Comparison of ENCODE assay signal across 19 cellular contexts in the genomic region with DNA sequence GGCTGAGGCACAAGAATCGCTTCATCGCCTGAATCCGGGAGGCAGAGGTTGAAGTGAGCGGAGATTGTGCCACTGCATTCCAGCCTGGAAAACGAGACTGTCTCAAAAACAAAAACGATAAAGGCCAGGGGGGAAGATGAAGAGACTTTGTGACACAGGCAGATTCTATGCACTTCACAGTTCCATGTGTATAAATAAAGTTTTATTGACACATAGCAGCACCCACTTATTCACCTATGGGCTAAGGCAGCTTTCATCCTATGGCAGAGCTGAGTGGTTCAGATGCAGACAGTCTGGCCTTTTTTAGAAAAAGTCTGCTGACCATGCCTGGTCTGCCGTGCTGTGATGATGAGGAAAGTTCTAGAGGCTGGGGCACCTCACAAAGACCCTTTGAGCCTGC. TPM values are rescaled to one million over a fixed set of nuclear protein-coding genes. Genes with fewer than 3 reads are reported as not detected.
DNase-seq lines count a peak whose midpoint lies in the region; ATAC-seq, FAIRE-seq and TF ChIP-seq lines count a peak whose summit lies in the region.
"Had no signal": no experiment of that assay in that cellular context is flagged by ENCODE, and none has a peak within 500 bp of the region (broad histone marks: within the 10 kb centered on the region; RNA-seq: fewer than 3 reads in every experiment).

No MANE protein-coding gene starts in this region.

- H2AFZ ChIP-seq in K562 (ENCODE audit: low read depth, low read length) (no peak overlapping the region), trophoblast cell (ENCODE audit: insufficient read depth, low read length, poor library complexity) (no peak overlapping the region)

- CTCF ChIA-PET in K562 (lab: Yijun Ruan, JAX; ENCODE audit: low intra/inter-chr PET ratio), result no interaction called here
- CTCF ChIA-PET in activated naive CD4-positive, alpha-beta T cell treated with anti-CD3 and anti-CD28 coated beads, Interleukin-2, amount 10 ng/mL, durations not matched to agents 7 days and 5 days (lab: Charles Lee), result no interaction called here

- peaks cover 15% of the 10 kb centered on the region for H3K36me3 Mint-ChIP-seq in activated naive CD4-positive, alpha-beta T cell treated with anti-CD3 and anti-CD28 coated beads, Interleukin-2, amount 10 ng/mL, durations not matched to agents 7 days and 5 days

- in situ Hi-C loops in K562 (cut with MboI) (no loop called here), gastrocnemius medialis (cut with MboI; ENCODE audit: low sequenced_read_pairs in 4 of 4) (no loop called here)

- H3K9me1 ChIP-seq in K562 (ENCODE audit: control insufficient read depth, insufficient read depth, low read length), result peaks cover 17% of the 10 kb centered on the region

- H3K9me3 ChIP-seq in cardiac muscle cell (ENCODE audit: low read depth) (no peaks in the 10 kb centered on the region), heart left ventricle (no peaks in the 10 kb centered on the region), NT2/D1 (ENCODE audit: insufficient read depth, low read length) (no peaks in the 10 kb centered on the region), K562 (replicated peaks; ENCODE audit: control insufficient read depth, insufficient read depth, low read depth, low read length) (no peaks in the 10 kb centered on the region), trophoblast cell (ENCODE audit: insufficient read depth, low read depth, low read length) (no peaks in the 10 kb centered on the region), gastrocnemius medialis (no peaks in the 10 kb centered on the region)
- H3K9me3 ChIP-seq: A549 had no signal

- no peak overlapping the region for H2AK5ac ChIP-seq in trophoblast cell (ENCODE audit: low read length)

- H3K4me3 ChIP-seq in cardiac muscle cell, result no peak overlapping the region
- H3K4me3 ChIP-seq in heart left ventricle, result no peak overlapping the region
- H3K4me3 ChIP-seq in NT2/D1 (ENCODE audit: insufficient read length, low read depth), result no peak overlapping the region
- no peak overlapping the region for H3K4me3 ChIP-seq in K562
- H3K4me3 ChIP-seq in trophoblast cell (ENCODE audit: low read depth, low read length), result no peak overlapping the region
- no peak overlapping the region for H3K4me3 ChIP-seq in gastrocnemius medialis
- H3K4me3 ChIP-seq: A549 had no signal

- H2BK5ac ChIP-seq in trophoblast cell (ENCODE audit: low read depth, low read length, poor library complexity), result no peak overlapping the region

- peaks cover 92% of the 10 kb centered on the region for H3K79me2 ChIP-seq in K562 (ENCODE audit: control insufficient read depth, insufficient read depth, low read length)
- H3K79me2 ChIP-seq in trophoblast cell (ENCODE audit: control insufficient read depth, insufficient read depth, low read length, poor library complexity), result peaks cover 52% of the 10 kb centered on the region

- POLR2A ChIA-PET in K562 (lab: Yijun Ruan, JAX), result interaction anchor here (1.0 kb wide), 2 partner anchors 14 to 22 kb away, joined by 3 read pairs; no protein-coding TSS in a partner anchor

- H3K27ac ChIP-seq in cardiac muscle cell (peak overlapping the region; percentile 28), heart left ventricle (no peak overlapping the region), K562 (ENCODE audit: extremely low read depth, low read depth, low read length) (no peak overlapping the region), trophoblast cell (ENCODE audit: low read depth, low read length) (no peak overlapping the region), gastrocnemius medialis (no peak overlapping the region)
- H3K27ac ChIP-seq: 22Rv1, A549, HL-60 had no signal

- TF ChIP-seq EP300 in K562 (IDR thresholded peaks at IDR 0.05; ENCODE audit: low read length), result no peak

- no peak overlapping the region for H3K18ac ChIP-seq in trophoblast cell (ENCODE audit: low read length)

- no peak overlapping the region for H4K8ac ChIP-seq in trophoblast cell (ENCODE audit: low read depth, low read length)

- H3K4me2 ChIP-seq in K562 (ENCODE audit: insufficient read depth, low read length) (no peak overlapping the region), trophoblast cell (ENCODE audit: low read length) (no peak overlapping the region)
- H3K4me2 ChIP-seq: A549 had no signal

- peaks cover 7% of the 10 kb centered on the region for H3K79me1 ChIP-seq in trophoblast cell (ENCODE audit: low read length)

- TF ChIP-seq CTCF in cardiac muscle cell (IDR thresholded peaks at IDR 0.05; ENCODE audit: low read depth, low read length) (no peak), heart left ventricle (IDR thresholded peaks at IDR 0.05) (no peak), K562 (IDR thresholded peaks at IDR 0.05 in 2 of 3, conservative IDR thresholded peaks at IDR 0.05 in 1 of 3; ENCODE audit: insufficient read depth in 2 of 3, low read depth in 1 of 3, low read length in 3 of 3) (no peak), gastrocnemius medialis (IDR thresholded peaks at IDR 0.05 in 4 of 5, conservative IDR thresholded peaks at IDR 0.05 in 1 of 5) (no peak)

- no peak for TF ChIP-seq POLR2A in heart left ventricle (IDR thresholded peaks at IDR 0.05)
- TF ChIP-seq POLR2A in K562 (conservative IDR thresholded peaks at IDR 0.05), result no peak
- no peak for TF ChIP-seq POLR2A in gastrocnemius medialis (IDR thresholded peaks at IDR 0.05)

- ATAC-seq in heart left ventricle (no peak), K562 (no peak), gastrocnemius medialis (no peak)
- ATAC-seq: A549 had no signal

- no peak for DNase-seq in cardiac muscle cell (ENCODE audit: low read depth in 1 of 2, low spot score in 1 of 2)
- DNase-seq in heart left ventricle, result no peak
- no peak for DNase-seq in NT2/D1 (ENCODE audit: low read depth, low spot score)
- DNase-seq in K562 (ENCODE audit: extremely low read depth in 1 of 4, low spot score in 3 of 4), result no peak
- DNase-seq in trophoblast cell, result no peak
- DNase-seq in central memory CD4-positive, alpha-beta T cell, result no peak
- DNase-seq in activated naive CD4-positive, alpha-beta T cell treated with anti-CD3 and anti-CD28 coated beads, Interleukin-2, amount 10 ng/mL, durations not matched to agents 7 days and 5 days, result no peak
- no peak for DNase-seq in gastrocnemius medialis
- DNase-seq: AML-193; CD4-positive, alpha-beta memory T cell; DMS79 treated with DMSO at 0.1 percent for 48 hours; GF-D8; H9; IMR-90 had no signal

- H3K14ac ChIP-seq in trophoblast cell (ENCODE audit: low read length), result no peak overlapping the region

- no peaks in the 10 kb centered on the region for H3K36me3 ChIP-seq in cardiac muscle cell
- H3K36me3 ChIP-seq in heart left ventricle, result peaks cover 0 to 11% (median 0%) of the 10 kb centered on the region in 9 donors
- H3K36me3 ChIP-seq in NT2/D1 (ENCODE audit: insufficient read depth, insufficient read length, low read length), result peaks cover 78% of the 10 kb centered on the region
- peaks cover 59% of the 10 kb centered on the region; the same call in 1 of the 3 replicates for H3K36me3 ChIP-seq in K562 (ENCODE audit: control insufficient read depth, insufficient read depth, low read length)
- H3K36me3 ChIP-seq in trophoblast cell (ENCODE audit: control insufficient read depth in 1 of 2, insufficient read depth in 2 of 2, low read length in 2 of 2), result peaks cover 39 to 44% of the 10 kb centered on the region in 2 experiments
- H3K36me3 ChIP-seq in gastrocnemius medialis, result no peaks in the 10 kb centered on the region

- H3K4ac ChIP-seq in trophoblast cell (ENCODE audit: low read depth, low read length), result peak overlapping the region; percentile 84

- H2BK120ac ChIP-seq in trophoblast cell (ENCODE audit: insufficient read depth, low read length, poor library complexity), result no peak overlapping the region

- no peaks in the 10 kb centered on the region for H3K27me3 ChIP-seq in cardiac muscle cell
- no peaks in the 10 kb centered on the region for H3K27me3 ChIP-seq in heart left ventricle
- H3K27me3 ChIP-seq in NT2/D1 (ENCODE audit: insufficient read depth, insufficient read length), result no peaks in the 10 kb centered on the region
- H3K27me3 ChIP-seq in K562 (ENCODE audit: control insufficient read depth in 2 of 2, insufficient read depth in 2 of 2, low read length in 2 of 2), result no peaks in the 10 kb centered on the region
- no peaks in the 10 kb centered on the region for H3K27me3 ChIP-seq in trophoblast cell (ENCODE audit: insufficient read depth, low read length)
- no peaks in the 10 kb centered on the region for H3K27me3 ChIP-seq in gastrocnemius medialis

- intact Hi-C loops in heart left ventricle (cut with DNase I) (no loop called here), K562 (cut with micrococcal nuclease) (no loop called here), gastrocnemius medialis (cut with DNase I; ENCODE audit: low total_unique reads) (no loop called here)

- no peak overlapping the region for H3K23ac ChIP-seq in trophoblast cell (ENCODE audit: low read length)

- no peak overlapping the region for H2BK12ac ChIP-seq in trophoblast cell (ENCODE audit: low read length)

- peaks cover 36% of the 10 kb centered on the region for H3K4me1 Mint-ChIP-seq in activated naive CD4-positive, alpha-beta T cell treated with anti-CD3 and anti-CD28 coated beads, Interleukin-2, amount 10 ng/mL, durations not matched to agents 7 days and 5 days

- peaks cover 32% of the 10 kb centered on the region for H4K20me1 ChIP-seq in K562 (replicated peaks; ENCODE audit: control insufficient read depth, insufficient read depth, low read length)

- H3K27me3 Mint-ChIP-seq in activated naive CD4-positive, alpha-beta T cell treated with anti-CD3 and anti-CD28 coated beads, Interleukin-2, amount 10 ng/mL, durations not matched to agents 7 days and 5 days, result no peaks in the 10 kb centered on the region
- H3K27me3 Mint-ChIP-seq: CD4-positive, alpha-beta memory T cell had no signal

- WGBS in heart left ventricle, 4 donors, result 87 to 94% (median 91%) methylated on average over 7 of the region's 7 CpGs
- 86% methylated on average over 7 of the region's 7 CpGs for WGBS in K562 (ENCODE audit: insufficient coverage, low coverage, missing lambda C conversion rate)
- no CpG with 5 or more reads among the region's 7 CpGs for WGBS in trophoblast cell (ENCODE audit: extremely low coverage, insufficient coverage, insufficient read length)

- H4K91ac ChIP-seq in trophoblast cell (ENCODE audit: low read depth, low read length), result no peak overlapping the region

- H3K4me3 Mint-ChIP-seq in activated naive CD4-positive, alpha-beta T cell treated with anti-CD3 and anti-CD28 coated beads, Interleukin-2, amount 10 ng/mL, durations not matched to agents 7 days and 5 days, result no peak overlapping the region
- H3K4me3 Mint-ChIP-seq: CD14-positive monocyte; CD4-positive, alpha-beta memory T cell; H9 had no signal

- no peaks in the 10 kb centered on the region for H3K9me3 Mint-ChIP-seq in activated naive CD4-positive, alpha-beta T cell treated with anti-CD3 and anti-CD28 coated beads, Interleukin-2, amount 10 ng/mL, durations not matched to agents 7 days and 5 days
- H3K9me3 Mint-ChIP-seq: CD14-positive monocyte; CD4-positive, alpha-beta memory T cell; H9 had no signal

- no peak overlapping the region for H4K12ac ChIP-seq in trophoblast cell (ENCODE audit: low read depth, low read length)

- H3K4me1 ChIP-seq in cardiac muscle cell (ENCODE audit: low read depth), result peaks cover 4% of the 10 kb centered on the region
- H3K4me1 ChIP-seq in heart left ventricle, result peaks cover 0 to 20% (median 7%) of the 10 kb centered on the region in 12 donors
- peaks cover 33% of the 10 kb centered on the region for H3K4me1 ChIP-seq in NT2/D1 (ENCODE audit: insufficient read depth, insufficient read length)
- peaks cover 5 to 52% of the 10 kb centered on the region in 2 experiments; a peak in 3 of 5 replicates for H3K4me1 ChIP-seq in K562 (replicated peaks in 1 of 2; ENCODE audit: control insufficient read depth in 2 of 2, insufficient read depth in 2 of 2, low read length in 2 of 2)
- peaks cover 12 to 18% of the 10 kb centered on the region in 2 experiments for H3K4me1 ChIP-seq in trophoblast cell (ENCODE audit: control insufficient read depth in 1 of 2, insufficient read depth in 2 of 2, low read length in 2 of 2)
- H3K4me1 ChIP-seq in gastrocnemius medialis, result peaks cover 8 to 13% of the 10 kb centered on the region in 2 donors

- H3K9ac ChIP-seq in NT2/D1 (ENCODE audit: insufficient read length, low read depth) (peak overlapping the region; percentile 21), K562 (ENCODE audit: insufficient read depth in 1 of 2, low read depth in 2 of 2, low read length in 2 of 2) (no peak overlapping the region), trophoblast cell (ENCODE audit: low read length) (no peak overlapping the region)

- BruUV-seq in K562 (replicated peaks; lab: Mats Ljungman, UMichigan), result no TSS peak

- FAIRE-seq in K562 (lab: Jason Lieb, UNC), result no peak
- FAIRE-seq: A549, H1 had no signal

- no peak overlapping the region for H3K27ac Mint-ChIP-seq in activated naive CD4-positive, alpha-beta T cell treated with anti-CD3 and anti-CD28 coated beads, Interleukin-2, amount 10 ng/mL, durations not matched to agents 7 days and 5 days
- H3K27ac Mint-ChIP-seq: CD4-positive, alpha-beta memory T cell had no signal

- no peak for TF ChIP-seq RAD21 in K562 (CRISPR knock-in tag; conservative IDR thresholded peaks at IDR 0.05 in 1 of 2, IDR thresholded peaks at IDR 0.05 in 1 of 2)

RNA-seq across cellular contexts. Expression of gene LMNB2, which starts 5.6 kb away (rescaled TPM):
- total RNA-seq in cardiac muscle cell, result 78.6 and 127 TPM in 2 replicates
- 42.5 and 66.9 TPM in 2 replicates for polyA plus RNA-seq in cardiac muscle cell
- 10 to 100 TPM in 7 of 9 donors, 1 to 10 TPM in 2; 6.6 to 22.2 (median 13.8) TPM for total RNA-seq in heart left ventricle
- polyA plus RNA-seq in heart left ventricle, result 10 to 100 TPM in 1 of 2 donors, 1 to 10 TPM in 1; 9.3 to 33.0 TPM
- 40.1 and 85.1 TPM in 2 replicates for total RNA-seq in K562 (2011; cell fraction: chromatin; rRNA removed; ENCODE audit: low replicate concordance)
- 40.9 and 42.2 TPM in 2 replicates for total RNA-seq in K562 (2011; cell fraction: nucleolus; rRNA removed)
- total RNA-seq in K562 (2011; cell fraction: nucleoplasm; rRNA removed), result 35.7 and 48.3 TPM in 2 replicates
- total RNA-seq in K562 (2014; rRNA removed), result 133 and 141 TPM in 2 replicates
- total RNA-seq in K562 (2014; rRNA removed; fragmentation: Illumina TruSeq; extraction: Trizol), result 46.8 and 52.9 TPM in 2 replicates
- 105 and 106 TPM in 2 replicates for total RNA-seq in K562 (2015; rRNA removed; fragmentation: Illumina TruSeq; extraction: Trizol)
- 98.3 and 123 TPM in 2 replicates for total RNA-seq in K562 (2021)
- polyA plus RNA-seq in K562 (2011; rRNA removed), result 90.3 and 94.7 TPM in 2 replicates
- polyA plus RNA-seq in K562 (2011; cell fraction: cytosol; rRNA removed), result 191 and 212 TPM in 2 replicates
- 59.1 and 76.5 TPM in 2 replicates for polyA plus RNA-seq in K562 (2011; cell fraction: nucleus; rRNA removed)
- polyA plus RNA-seq in K562 (2012), result 58.8 and 94.2 TPM in 2 replicates
- polyA plus RNA-seq in K562 (2014; fragmentation: Illumina TruSeq; extraction: Trizol), result 117 and 161 TPM in 2 replicates
- polyA plus RNA-seq in K562 (2014; fragmentation: Nextera tagmentation; extraction: Ambion mirVana), result under 1 TPM; 0.48 to 0.71 TPM
- 94.5 and 105 TPM in 2 replicates for polyA plus RNA-seq in K562 (2014; rRNA removed)
- 57.4 and 85.2 TPM in 2 replicates for polyA minus RNA-seq in K562 (2011; rRNA and poly(A)+ RNA removed)
- polyA minus RNA-seq in K562 (2011; cell fraction: cytosol; rRNA and poly(A)+ RNA removed), result 48.5 and 69.4 TPM in 2 replicates
- polyA minus RNA-seq in K562 (2011; cell fraction: nucleus; rRNA and poly(A)+ RNA removed), result 10.8 and 13.6 TPM in 2 replicates
- polyA plus RNA-seq in trophoblast cell (2013), result 103 and 105 TPM in 2 replicates
- 10 to 100 TPM; 14.8 to 34.1 (median 23.6) TPM for total RNA-seq in gastrocnemius medialis

RNA-seq across cellular contexts. Expression of gene TIMM13, which starts 23.8 kb away (rescaled TPM):
- 76.7 and 93.0 TPM in 2 replicates for total RNA-seq in cardiac muscle cell
- 287 and 292 TPM in 2 replicates for polyA plus RNA-seq in cardiac muscle cell
- total RNA-seq in heart left ventricle, result 10 to 100 TPM; 27.4 to 78.4 (median 62.6) TPM
- polyA plus RNA-seq in heart left ventricle, result 10 to 100 TPM; 75.4 to 98.5 TPM
- total RNA-seq in K562 (2011; cell fraction: chromatin; rRNA removed; ENCODE audit: low replicate concordance), result 33.4 and 83.5 TPM in 2 replicates
- 50.0 and 67.9 TPM in 2 replicates for total RNA-seq in K562 (2011; cell fraction: nucleolus; rRNA removed)
- total RNA-seq in K562 (2011; cell fraction: nucleoplasm; rRNA removed), result 30.1 and 33.7 TPM in 2 replicates
- 112 and 140 TPM in 2 replicates for total RNA-seq in K562 (2014; rRNA removed)
- 13.8 and 18.7 TPM in 2 replicates for total RNA-seq in K562 (2014; rRNA removed; fragmentation: Illumina TruSeq; extraction: Trizol)
- 81.1 and 90.4 TPM in 2 replicates for total RNA-seq in K562 (2015; rRNA removed; fragmentation: Illumina TruSeq; extraction: Trizol)
- total RNA-seq in K562 (2021), result 215 and 235 TPM in 2 replicates
- polyA plus RNA-seq in K562 (2011; rRNA removed), result 35.0 and 50.3 TPM in 2 replicates
- polyA plus RNA-seq in K562 (2011; cell fraction: cytosol; rRNA removed), result 77.5 and 236 TPM in 2 replicates
- 41.8 and 63.1 TPM in 2 replicates for polyA plus RNA-seq in K562 (2011; cell fraction: nucleus; rRNA removed)
- 83.8 and 112 TPM in 2 replicates for polyA plus RNA-seq in K562 (2012)
- 20.3 and 68.0 TPM in 2 replicates for polyA plus RNA-seq in K562 (2014; fragmentation: Illumina TruSeq; extraction: Trizol)
- polyA plus RNA-seq in K562 (2014; fragmentation: Nextera tagmentation; extraction: Ambion mirVana), result 10 to 100 TPM; 17.6 to 71.8 TPM
- polyA plus RNA-seq in K562 (2014; rRNA removed), result 105 and 132 TPM in 2 replicates
- 4.1 and 9.6 TPM in 2 replicates for polyA minus RNA-seq in K562 (2011; rRNA and poly(A)+ RNA removed)
- polyA minus RNA-seq in K562 (2011; cell fraction: cytosol; rRNA and poly(A)+ RNA removed), result 27.2 and 34.0 TPM in 2 replicates
- 18.0 and 20.1 TPM in 2 replicates for polyA minus RNA-seq in K562 (2011; cell fraction: nucleus; rRNA and poly(A)+ RNA removed)
- 79.5 and 82.1 TPM in 2 replicates for polyA plus RNA-seq in trophoblast cell (2013)
- 10 to 100 TPM; 23.7 to 60.3 (median 46.8) TPM for total RNA-seq in gastrocnemius medialis

RNA-seq across cellular contexts. Expression of gene GADD45B, which starts 24.8 kb away (rescaled TPM):
- 44.8 and 75.2 TPM in 2 replicates for total RNA-seq in cardiac muscle cell
- polyA plus RNA-seq in cardiac muscle cell, result 30.5 and 66.4 TPM in 2 replicates
- 100 to 1,000 TPM in 2 of 9 donors, 10 to 100 TPM in 7; 20.3 to 155 (median 46.6) TPM for total RNA-seq in heart left ventricle
- 10 to 100 TPM; 67.2 to 68.4 TPM for polyA plus RNA-seq in heart left ventricle
- total RNA-seq in K562 (2011; cell fraction: chromatin; rRNA removed; ENCODE audit: low replicate concordance), result 7.1 and 17.3 TPM in 2 replicates
- total RNA-seq in K562 (2011; cell fraction: nucleolus; rRNA removed), result 18.6 and 27.0 TPM in 2 replicates
- 12.8 and 19.0 TPM in 2 replicates for total RNA-seq in K562 (2011; cell fraction: nucleoplasm; rRNA removed)
- 3.9 and 4.1 TPM in 2 replicates for total RNA-seq in K562 (2014; rRNA removed)
- total RNA-seq in K562 (2014; rRNA removed; fragmentation: Illumina TruSeq; extraction: Trizol), result 1.7 and 2.1 TPM in 2 replicates
- 1.9 and 2.0 TPM in 2 replicates for total RNA-seq in K562 (2015; rRNA removed; fragmentation: Illumina TruSeq; extraction: Trizol)
- total RNA-seq in K562 (2021), result 2.9 and 3.1 TPM in 2 replicates
- polyA plus RNA-seq in K562 (2011; rRNA removed), result 2.7 and 4.7 TPM in 2 replicates
- 5.2 and 6.5 TPM in 2 replicates for polyA plus RNA-seq in K562 (2011; cell fraction: cytosol; rRNA removed)
- polyA plus RNA-seq in K562 (2011; cell fraction: nucleus; rRNA removed), result 8.7 and 19.6 TPM in 2 replicates
- 2.9 and 8.2 TPM in 2 replicates for polyA plus RNA-seq in K562 (2012)
- 0.79 and 1.0 TPM in 2 replicates for polyA plus RNA-seq in K562 (2014; fragmentation: Illumina TruSeq; extraction: Trizol)
- under 1 TPM; 0.06 to 0.18 TPM for polyA plus RNA-seq in K562 (2014; fragmentation: Nextera tagmentation; extraction: Ambion mirVana)
- polyA plus RNA-seq in K562 (2014; rRNA removed), result 2.5 and 2.7 TPM in 2 replicates
- polyA minus RNA-seq in K562 (2011; rRNA and poly(A)+ RNA removed), result 3.5 and 5.2 TPM in 2 replicates
- polyA minus RNA-seq in K562 (2011; cell fraction: cytosol; rRNA and poly(A)+ RNA removed), result 4.3 and 18.2 TPM in 2 replicates
- polyA minus RNA-seq in K562 (2011; cell fraction: nucleus; rRNA and poly(A)+ RNA removed), result 17.8 and 31.2 TPM in 2 replicates
- polyA plus RNA-seq in trophoblast cell (2013), result 89.4 and 93.2 TPM in 2 replicates
- 10 to 100 TPM; 32.2 to 48.7 (median 41.7) TPM for total RNA-seq in gastrocnemius medialis
